8 cellular contexts compared by ENCODE assay signal in the genomic region with DNA sequence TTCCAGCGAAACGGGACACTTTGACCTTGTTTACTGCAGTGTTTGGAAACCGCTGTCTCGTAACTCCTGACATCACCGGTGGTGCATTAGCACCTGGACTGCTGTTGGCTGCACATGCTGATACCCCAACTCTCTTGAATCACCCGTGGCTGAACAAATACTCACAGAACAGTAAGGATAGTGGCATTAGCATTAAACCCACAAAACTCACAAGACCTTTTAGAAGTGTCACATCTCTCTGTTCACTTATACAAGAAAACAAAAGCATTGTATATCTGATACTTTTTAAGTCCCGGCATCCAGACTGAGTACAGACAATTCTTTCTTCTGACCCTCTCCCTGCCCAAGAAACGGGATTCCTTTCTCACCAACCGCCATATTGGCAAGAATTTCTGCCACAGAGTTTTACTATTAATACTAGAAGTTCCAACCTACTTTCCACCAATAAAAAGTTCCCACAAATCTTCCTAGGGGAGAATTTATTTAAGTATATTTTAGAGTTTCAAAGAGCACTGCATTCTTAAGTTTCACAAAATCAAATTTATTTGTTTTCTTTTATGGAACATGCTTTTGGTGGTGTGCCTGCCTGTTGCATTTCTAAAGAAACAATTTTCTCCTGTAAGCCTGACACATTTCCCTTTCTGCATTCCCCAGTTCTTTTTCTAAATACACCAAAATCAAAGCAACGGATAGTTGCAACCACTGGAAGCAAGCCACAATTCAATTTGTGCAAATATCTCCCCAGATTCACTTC.
DNase-seq lines count a peak whose midpoint lies in the region; ATAC-seq and TF ChIP-seq lines count a peak whose summit lies in the region.

No MANE protein-coding gene starts in this region.

- H2AFZ ChIP-seq in GM23338 = no peak overlapping the region

- intact Hi-C loops in sigmoid colon (cut with DNase I) = no loop called here

- no peaks in the 10 kb centered on the region for H3K36me3 ChIP-seq in GM23338 (ENCODE audit: insufficient read depth)
- H3K36me3 ChIP-seq in sigmoid colon = peaks cover 0 to 16% (median 2%) of the 10 kb centered on the region in 4 donors

- H3K27ac ChIP-seq in GM23338 (ENCODE audit: low read depth) (peak overlapping the region; percentile 45), sigmoid colon (peak overlapping the region; percentile 54 to 72 (median 65))

- no peaks in the 10 kb centered on the region for H3F3A ChIP-seq in GM23338 (replicated peaks; ENCODE audit: low read depth)

- H3K27me3 Mint-ChIP-seq in GM23338 (ENCODE audit: insufficient read depth, low read depth, poor library complexity) = peaks cover 5% of the 10 kb centered on the region
- H3K27me3 Mint-ChIP-seq in type B pancreatic cell = no peaks in the 10 kb centered on the region

- H3K4me3 ChIP-seq in GM23338 (no peak overlapping the region), sigmoid colon (peak overlapping the region in 1 of 4 donors; percentile 29)

- H3K79me2 ChIP-seq in GM23338 (replicated peaks; ENCODE audit: insufficient read depth) = peaks cover 12% of the 10 kb centered on the region; the same call in 1 of the 2 replicates

- no peaks in the 10 kb centered on the region for H3K9me2 ChIP-seq in GM23338 (ENCODE audit: insufficient read depth)

- TF ChIP-seq EP300 in sigmoid colon (IDR thresholded peaks at IDR 0.05) = no peak

- H3K36me3 Mint-ChIP-seq in GM23338 (ENCODE audit: low read depth) (peaks cover 4% of the 10 kb centered on the region; the same call in 1 of the 3 replicates), type B pancreatic cell (no peaks in the 10 kb centered on the region)

- no peaks in the 10 kb centered on the region for H4K20me1 ChIP-seq in GM23338 (replicated peaks; ENCODE audit: insufficient read depth)

- TF ChIP-seq CTCF in GM23338 (conservative IDR thresholded peaks at IDR 0.05; ENCODE audit: low read depth in 2 of 2) = no peak
- no peak for TF ChIP-seq CTCF in sigmoid colon (IDR thresholded peaks at IDR 0.05)
- TF ChIP-seq CTCF in type B pancreatic cell (conservative IDR thresholded peaks at IDR 0.05) = no peak

- peaks cover 47% of the 10 kb centered on the region for H3K4me1 Mint-ChIP-seq in GM23338
- peaks cover 10% of the 10 kb centered on the region for H3K4me1 Mint-ChIP-seq in type B pancreatic cell (ENCODE audit: unreplicated experiment)

- H3K27me3 ChIP-seq in GM23338 (ENCODE audit: insufficient read depth) (no peaks in the 10 kb centered on the region), sigmoid colon (no peaks in the 10 kb centered on the region)

- no peaks in the 10 kb centered on the region for H3K9me3 ChIP-seq in sigmoid colon

- no peak overlapping the region for H3K4me3 Mint-ChIP-seq in GM23338
- H3K4me3 Mint-ChIP-seq in type B pancreatic cell = no peak overlapping the region

- no peak for TF ChIP-seq POLR2A in sigmoid colon (IDR thresholded peaks at IDR 0.05)

- H3K4me2 ChIP-seq in GM23338 = no peak overlapping the region

- ATAC-seq in GM23338 = no peak
- no peak for ATAC-seq in GM19463 (IDR thresholded peaks at IDR 0.05; ENCODE audit: unreplicated experiment)

- 11 to 56% methylated on average over 10 of the region's 10 CpGs for WGBS in sigmoid colon, 2 donors

- peaks cover 39% of the 10 kb centered on the region for H3K4me1 ChIP-seq in GM23338 (ENCODE audit: insufficient read depth)
- H3K4me1 ChIP-seq in sigmoid colon = peaks cover 0 to 69% (median 57%) of the 10 kb centered on the region in 4 donors

- H3K27ac Mint-ChIP-seq in GM23338 (peak overlapping the region; percentile 33), type B pancreatic cell (no peak overlapping the region)

- DNase-seq in GM23338 (ENCODE audit: low spot score) = no peak
- DNase-seq in SW480 (ENCODE audit: low spot score) = peak; percentile 86
- peak; percentile 72 for DNase-seq in fibroblast of peridontal ligament (ENCODE audit: extremely low read depth)
- DNase-seq in sigmoid colon = no peak
- DNase-seq in cerebellum (ENCODE audit: low spot score) = no peak
- DNase-seq in medulla oblongata (ENCODE audit: extremely low spot score) = no peak
- no peak for DNase-seq in type B pancreatic cell (ENCODE audit: extremely low spot score, unreplicated experiment)

- H3K9me3 Mint-ChIP-seq in GM23338 (no peaks in the 10 kb centered on the region), type B pancreatic cell (no peaks in the 10 kb centered on the region)

TF ChIP-seq in GM23338, 12 proteins besides CTCF, POLR2A, EP300 and RAD21:
- no peak for TF ChIP-seq JUNB (IDR thresholded peaks at IDR 0.05; ENCODE audit: unreplicated experiment)
- no peak for TF ChIP-seq ZNF331 (CRISPR knock-in tag; IDR thresholded peaks at IDR 0.05; ENCODE audit: low read depth)
- TF ChIP-seq, protein P1, sequence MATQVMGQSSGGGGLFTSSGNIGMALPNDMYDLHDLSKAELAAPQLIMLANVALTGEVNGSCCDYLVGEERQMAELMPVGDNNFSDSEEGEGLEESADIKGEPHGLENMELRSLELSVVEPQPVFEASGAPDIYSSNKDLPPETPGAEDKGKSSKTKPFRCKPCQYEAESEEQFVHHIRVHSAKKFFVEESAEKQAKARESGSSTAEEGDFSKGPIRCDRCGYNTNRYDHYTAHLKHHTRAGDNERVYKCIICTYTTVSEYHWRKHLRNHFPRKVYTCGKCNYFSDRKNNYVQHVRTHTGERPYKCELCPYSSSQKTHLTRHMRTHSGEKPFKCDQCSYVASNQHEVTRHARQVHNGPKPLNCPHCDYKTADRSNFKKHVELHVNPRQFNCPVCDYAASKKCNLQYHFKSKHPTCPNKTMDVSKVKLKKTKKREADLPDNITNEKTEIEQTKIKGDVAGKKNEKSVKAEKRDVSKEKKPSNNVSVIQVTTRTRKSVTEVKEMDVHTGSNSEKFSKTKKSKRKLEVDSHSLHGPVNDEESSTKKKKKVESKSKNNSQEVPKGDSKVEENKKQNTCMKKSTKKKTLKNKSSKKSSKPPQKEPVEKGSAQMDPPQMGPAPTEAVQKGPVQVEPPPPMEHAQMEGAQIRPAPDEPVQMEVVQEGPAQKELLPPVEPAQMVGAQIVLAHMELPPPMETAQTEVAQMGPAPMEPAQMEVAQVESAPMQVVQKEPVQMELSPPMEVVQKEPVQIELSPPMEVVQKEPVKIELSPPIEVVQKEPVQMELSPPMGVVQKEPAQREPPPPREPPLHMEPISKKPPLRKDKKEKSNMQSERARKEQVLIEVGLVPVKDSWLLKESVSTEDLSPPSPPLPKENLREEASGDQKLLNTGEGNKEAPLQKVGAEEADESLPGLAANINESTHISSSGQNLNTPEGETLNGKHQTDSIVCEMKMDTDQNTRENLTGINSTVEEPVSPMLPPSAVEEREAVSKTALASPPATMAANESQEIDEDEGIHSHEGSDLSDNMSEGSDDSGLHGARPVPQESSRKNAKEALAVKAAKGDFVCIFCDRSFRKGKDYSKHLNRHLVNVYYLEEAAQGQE (IDR thresholded peaks at IDR 0.05; ENCODE audit: unreplicated experiment) = no peak

Comparison
In these comparisons a context has a peak if more than half of its experiments do, and no peak if none do; other contexts are left out.
1. DNase-seq: peak in SW480 (single experiment) and fibroblast of peridontal ligament (single experiment); none in GM23338 (single experiment), sigmoid colon (single experiment), cerebellum (single experiment), medulla oblongata (single experiment) and type B pancreatic cell (single experiment).